ENCODE assay signal across 23 cellular contexts in genomic region chr7:104450861-104451260, GRCh38.
"Had no signal": no experiment of that assay in that cellular context is flagged by ENCODE, and none has a peak within 500 bp of the region (broad histone marks: within the 10 kb centered on the region; RNA-seq: fewer than 3 reads in every experiment).

No MANE protein-coding gene starts in this region.

- H3K4me3 ChIP-seq: colonic mucosa, coronary artery, dorsolateral prefrontal cortex, esophagus muscularis mucosa, esophagus squamous epithelium, gastrocnemius medialis, gastroesophageal sphincter, heart left ventricle, heart right ventricle had no signal

- ATAC-seq: effector memory CD8-positive, alpha-beta T cell; esophagus mucosa; foreskin keratinocyte; gastrocnemius medialis; gastroesophageal sphincter; heart left ventricle; heart right ventricle had no signal

- H3K9me3 ChIP-seq: colonic mucosa, esophagus muscularis mucosa, esophagus squamous epithelium, gastrocnemius medialis, gastroesophageal sphincter had no signal

- DNase-seq: colonic mucosa; cortex of kidney; dermis blood vessel endothelial cell; dorsolateral prefrontal cortex; effector CD4-positive, alpha-beta T cell; effector CD8-positive, alpha-beta T cell; effector memory CD4-positive, alpha-beta T cell; effector memory CD8-positive, alpha-beta T cell; endodermal cell; esophagus squamous epithelium; foreskin fibroblast; foreskin keratinocyte; foreskin melanocyte; gastrocnemius medialis; glutamatergic neuron; head of caudate nucleus; heart left ventricle; heart right ventricle had no signal

- H3K27me3 ChIP-seq: colonic mucosa, esophagus muscularis mucosa, esophagus squamous epithelium, foreskin keratinocyte, gastrocnemius medialis, gastroesophageal sphincter, heart left ventricle had no signal

- H3K36me3 ChIP-seq: colonic mucosa, esophagus muscularis mucosa, esophagus squamous epithelium, gastrocnemius medialis, gastroesophageal sphincter, heart left ventricle, heart right ventricle had no signal

- H3K4me1 ChIP-seq: colonic mucosa, esophagus muscularis mucosa, esophagus squamous epithelium, foreskin keratinocyte, gastrocnemius medialis, gastroesophageal sphincter, heart left ventricle, heart right ventricle had no signal

- H3K27ac ChIP-seq: colonic mucosa, coronary artery, dorsolateral prefrontal cortex, epithelial cell of prostate, esophagus muscularis mucosa, esophagus squamous epithelium, foreskin keratinocyte, gastrocnemius medialis, gastroesophageal sphincter, heart left ventricle, heart right ventricle had no signal
